ENCODE assay signal across 19 cellular contexts in the genomic region with DNA sequence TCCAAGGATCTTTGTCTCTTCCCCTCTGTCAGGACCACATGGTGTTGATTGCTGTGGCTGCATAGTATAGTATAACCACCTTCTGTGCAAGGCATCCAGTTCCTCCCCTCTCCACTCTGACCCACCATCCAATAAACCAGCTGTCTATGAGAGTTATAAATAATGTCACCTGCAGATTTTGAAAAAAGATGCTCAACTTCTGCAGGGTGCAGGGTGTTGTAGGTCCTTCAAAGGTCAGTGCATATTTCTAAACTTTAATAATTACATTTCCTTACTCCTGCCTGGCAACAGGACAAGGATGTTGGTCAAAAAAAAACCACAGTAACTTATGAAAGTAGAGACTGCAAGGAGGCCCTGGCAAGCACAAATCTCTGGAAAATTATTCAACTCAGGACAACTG.
DNase-seq lines count a peak whose midpoint lies in the region; ATAC-seq and TF ChIP-seq lines count a peak whose summit lies in the region.
"Had no signal": no experiment of that assay in that cellular context is flagged by ENCODE, and none has a peak within 500 bp of the region (broad histone marks: within the 10 kb centered on the region; RNA-seq: fewer than 3 reads in every experiment).

No MANE protein-coding gene starts in this region.

- H3K4me3 Mint-ChIP-seq in GM23338 = no peak overlapping the region
- H3K4me3 Mint-ChIP-seq: activated CD4-positive, alpha-beta T cell treated with anti-CD3 and anti-CD28 coated beads, Interleukin-2, amount 10 ng/mL, durations not matched to agents 24 days and 14 days; activated naive CD4-positive, alpha-beta T cell treated with anti-CD3 and anti-CD28 coated beads, Interleukin-2, amount 10 ng/mL, durations not matched to agents 7 days and 5 days had no signal

- no peaks in the 10 kb centered on the region for H3K79me2 ChIP-seq in GM23248 (ENCODE audit: insufficient read depth)
- no peaks in the 10 kb centered on the region for H3K79me2 ChIP-seq in fibroblast of lung (ENCODE audit: control insufficient read depth, insufficient read depth, low read length)
- H3K79me2 ChIP-seq in GM23338 (replicated peaks; ENCODE audit: insufficient read depth) = no peaks in the 10 kb centered on the region
- H3K79me2 ChIP-seq: parathyroid adenoma had no signal

- peaks cover 8% of the 10 kb centered on the region for H3K4me1 Mint-ChIP-seq in GM23338
- H3K4me1 Mint-ChIP-seq: activated CD4-positive, alpha-beta T cell treated with anti-CD3 and anti-CD28 coated beads, Interleukin-2, amount 10 ng/mL, durations not matched to agents 24 days and 14 days; activated naive CD4-positive, alpha-beta T cell treated with anti-CD3 and anti-CD28 coated beads, Interleukin-2, amount 10 ng/mL, durations not matched to agents 7 days and 5 days had no signal

- no peak for TF ChIP-seq POLR2A in sigmoid colon (IDR thresholded peaks at IDR 0.05)

- in situ Hi-C loops in GM23248 (cut with MboI) = no loop called here

- no peak for TF ChIP-seq EP300 in sigmoid colon (IDR thresholded peaks at IDR 0.05)

- no peaks in the 10 kb centered on the region for H3K9me2 ChIP-seq in GM23248 (ENCODE audit: insufficient read depth)
- H3K9me2 ChIP-seq in GM23338 (ENCODE audit: insufficient read depth) = no peaks in the 10 kb centered on the region

- H3K27me3 ChIP-seq in GM23248 (replicated peaks; ENCODE audit: insufficient read depth) = no peaks in the 10 kb centered on the region
- H3K27me3 ChIP-seq in RWPE2 (ENCODE audit: insufficient read depth, poor library complexity, severe bottlenecking) = no peaks in the 10 kb centered on the region
- H3K27me3 ChIP-seq in fibroblast of lung (ENCODE audit: control insufficient read depth, insufficient read depth, low read length) = no peaks in the 10 kb centered on the region
- H3K27me3 ChIP-seq in sigmoid colon = no peaks in the 10 kb centered on the region
- H3K27me3 ChIP-seq in psoas muscle (ENCODE audit: insufficient read depth in 3 of 3, low read length in 2 of 3) = no peaks in the 10 kb centered on the region
- no peaks in the 10 kb centered on the region for H3K27me3 ChIP-seq in GM23338 (ENCODE audit: insufficient read depth)
- H3K27me3 ChIP-seq: left lung, Peyer's patch, testis had no signal

- H3K27me3 Mint-ChIP-seq in GM23338 (ENCODE audit: insufficient read depth, low read depth, poor library complexity) = peaks cover 1% of the 10 kb centered on the region
- H3K27me3 Mint-ChIP-seq: activated CD4-positive, alpha-beta T cell treated with anti-CD3 and anti-CD28 coated beads, Interleukin-2, amount 10 ng/mL, durations not matched to agents 24 days and 14 days; activated naive CD4-positive, alpha-beta T cell treated with anti-CD3 and anti-CD28 coated beads, Interleukin-2, amount 10 ng/mL, durations not matched to agents 7 days and 5 days had no signal

- H3K27ac ChIP-seq in GM23248 = peak overlapping the region; percentile 28; the same call in 1 of the 2 replicates
- H3K27ac ChIP-seq in RWPE2 (ENCODE audit: poor library complexity, severe bottlenecking) = peak overlapping the region; percentile 100
- H3K27ac ChIP-seq in fibroblast of lung (ENCODE audit: insufficient read depth, low read length) = no peak overlapping the region
- peak overlapping the region; percentile 79 to 88 (median 82) for H3K27ac ChIP-seq in sigmoid colon
- H3K27ac ChIP-seq in psoas muscle = no peak overlapping the region
- H3K27ac ChIP-seq in GM23338 (ENCODE audit: low read depth) = no peak overlapping the region
- H3K27ac ChIP-seq: left lung, parathyroid adenoma, Peyer's patch had no signal

- H3K27ac Mint-ChIP-seq in GM23338 = no peak overlapping the region
- H3K27ac Mint-ChIP-seq: activated CD4-positive, alpha-beta T cell treated with anti-CD3 and anti-CD28 coated beads, Interleukin-2, amount 10 ng/mL, durations not matched to agents 24 days and 14 days; activated naive CD4-positive, alpha-beta T cell treated with anti-CD3 and anti-CD28 coated beads, Interleukin-2, amount 10 ng/mL, durations not matched to agents 7 days and 5 days had no signal

- TF ChIP-seq CTCF in RWPE2 (IDR thresholded peaks at IDR 0.05; ENCODE audit: poor library complexity, severe bottlenecking) = no peak
- no peak for TF ChIP-seq CTCF in fibroblast of lung (conservative IDR thresholded peaks at IDR 0.05 in 1 of 2, IDR thresholded peaks at IDR 0.05 in 1 of 2; ENCODE audit: low read depth in 1 of 2, low read length in 2 of 2)
- TF ChIP-seq CTCF in sigmoid colon (IDR thresholded peaks at IDR 0.05) = no peak
- no peak for TF ChIP-seq CTCF in psoas muscle (IDR thresholded peaks at IDR 0.05)
- no peak for TF ChIP-seq CTCF in GM23338 (conservative IDR thresholded peaks at IDR 0.05; ENCODE audit: low read depth in 2 of 2)

- H3K4me3 ChIP-seq in GM23248 (no peak overlapping the region), RWPE2 (ENCODE audit: severe bottlenecking) (no peak overlapping the region), fibroblast of lung (replicated peaks in 1 of 4; ENCODE audit: control extremely low read depth in 1 of 4, insufficient read depth in 1 of 4, low read depth in 3 of 4, low read length in 4 of 4) (no peak overlapping the region), sigmoid colon (no peak overlapping the region), psoas muscle (no peak overlapping the region), GM23338 (no peak overlapping the region)
- H3K4me3 ChIP-seq: left lung, Peyer's patch, testis had no signal

- H2AFZ ChIP-seq in GM23248 (no peak overlapping the region), fibroblast of lung (ENCODE audit: low read length) (no peak overlapping the region), GM23338 (no peak overlapping the region)
- H2AFZ ChIP-seq: parathyroid adenoma had no signal

- H3K9me3 ChIP-seq in GM23248 (ENCODE audit: low read depth) = no peaks in the 10 kb centered on the region
- no peaks in the 10 kb centered on the region for H3K9me3 ChIP-seq in RWPE2 (ENCODE audit: severe bottlenecking)
- no peaks in the 10 kb centered on the region for H3K9me3 ChIP-seq in fibroblast of lung (ENCODE audit: control insufficient read depth, insufficient read depth, low read depth, low read length)
- no peaks in the 10 kb centered on the region for H3K9me3 ChIP-seq in sigmoid colon
- no peaks in the 10 kb centered on the region for H3K9me3 ChIP-seq in psoas muscle
- H3K9me3 ChIP-seq: left lung, Peyer's patch, testis had no signal

- no peak overlapping the region for H3K9ac ChIP-seq in GM23248
- no peak overlapping the region for H3K9ac ChIP-seq in fibroblast of lung (ENCODE audit: insufficient read depth, low read length)
- H3K9ac ChIP-seq: parathyroid adenoma had no signal

- H4K20me1 ChIP-seq in GM23248 (ENCODE audit: insufficient read depth) (no peaks in the 10 kb centered on the region), fibroblast of lung (ENCODE audit: control insufficient read depth, extremely low read depth, insufficient read depth, low read length) (no peaks in the 10 kb centered on the region), GM23338 (replicated peaks; ENCODE audit: insufficient read depth) (no peaks in the 10 kb centered on the region)

- intact Hi-C loops in sigmoid colon (cut with DNase I) (loop anchor here (2.0 to 10.0 kb wide), 3 partner anchors 61 to 267 kb away; no protein-coding TSS in a partner anchor), psoas muscle (cut with DNase I) (no loop called here)

- H3K4me1 ChIP-seq in GM23248 (ENCODE audit: insufficient read depth) = peaks cover 56% of the 10 kb centered on the region
- H3K4me1 ChIP-seq in RWPE2 (ENCODE audit: insufficient read depth, poor library complexity, severe bottlenecking) = peaks cover 44% of the 10 kb centered on the region
- H3K4me1 ChIP-seq in fibroblast of lung (ENCODE audit: control insufficient read depth, extremely low read depth, insufficient read depth, low read length) = peaks cover 28% of the 10 kb centered on the region
- peaks cover 0 to 53% (median 51%) of the 10 kb centered on the region in 4 donors for H3K4me1 ChIP-seq in sigmoid colon
- peaks cover 4% of the 10 kb centered on the region for H3K4me1 ChIP-seq in psoas muscle
- H3K4me1 ChIP-seq in GM23338 (ENCODE audit: insufficient read depth) = no peaks in the 10 kb centered on the region
- H3K4me1 ChIP-seq: parathyroid adenoma had no signal

- DNase-seq in GM23248 (peak; percentile 53), RWPE2 (ENCODE audit: low spot score) (no peak), fibroblast of lung (ENCODE audit: low read depth in 2 of 2) (peak; percentile 44 to 88), sigmoid colon (no peak), psoas muscle (no peak), GM23338 (ENCODE audit: low spot score) (no peak)
- DNase-seq in stimulated activated CD4-positive, alpha-beta T cell treated with anti-CD3 and anti-CD28 coated beads, Interleukin-4, amount 100 ng/mL, for 4 hours = no peak
- no peak for DNase-seq in effector CD8-positive, alpha-beta T cell (lab: John Stamatoyannopoulos, UW)
- DNase-seq: activated CD4-positive, alpha-beta T cell treated with anti-CD3 and anti-CD28 coated beads, Interleukin-2, amount 10 ng/mL, durations not matched to agents 24 days and 14 days; activated naive CD4-positive, alpha-beta T cell treated with anti-CD3 and anti-CD28 coated beads, Interleukin-2, amount 10 ng/mL, durations not matched to agents 7 days and 5 days; activated T-cell treated with anti-CD3 and anti-CD28 coated beads for 4 hours; effector memory CD4-positive, alpha-beta T cell; GDM1; left lung; NCI-H526 treated with DMSO at 0.1 percent for 48 hours; Peyer's patch; small intestine; testis had no signal

- H3K9me3 Mint-ChIP-seq in GM23338 = peaks cover 2% of the 10 kb centered on the region; the same call in 2 of the 3 replicates
- H3K9me3 Mint-ChIP-seq: activated CD4-positive, alpha-beta T cell treated with anti-CD3 and anti-CD28 coated beads, Interleukin-2, amount 10 ng/mL, durations not matched to agents 24 days and 14 days; activated naive CD4-positive, alpha-beta T cell treated with anti-CD3 and anti-CD28 coated beads, Interleukin-2, amount 10 ng/mL, durations not matched to agents 7 days and 5 days had no signal

- ATAC-seq in RWPE2 (ENCODE audit: low read depth) (no peak), psoas muscle (no peak), GM23338 (no peak)
- ATAC-seq: left lung had no signal

- H3K36me3 ChIP-seq in GM23248 (ENCODE audit: low read depth) (no peaks in the 10 kb centered on the region), RWPE2 (ENCODE audit: low read depth) (no peaks in the 10 kb centered on the region), fibroblast of lung (ENCODE audit: control insufficient read depth, insufficient read depth, low read length) (no peaks in the 10 kb centered on the region), sigmoid colon (no peaks in the 10 kb centered on the region), psoas muscle (ENCODE audit: insufficient read depth in 1 of 2, low read depth in 1 of 2) (no peaks in the 10 kb centered on the region), GM23338 (ENCODE audit: insufficient read depth) (no peaks in the 10 kb centered on the region)
- H3K36me3 ChIP-seq: left lung, Peyer's patch had no signal

- H3F3A ChIP-seq in GM23248 (ENCODE audit: insufficient read depth) = peaks cover 47% of the 10 kb centered on the region
- no peaks in the 10 kb centered on the region for H3F3A ChIP-seq in GM23338 (replicated peaks; ENCODE audit: low read depth)

- no peaks in the 10 kb centered on the region; the same call in 2 of the 3 replicates for H3K36me3 Mint-ChIP-seq in GM23338 (ENCODE audit: low read depth)
- H3K36me3 Mint-ChIP-seq: activated naive CD4-positive, alpha-beta T cell treated with anti-CD3 and anti-CD28 coated beads, Interleukin-2, amount 10 ng/mL, durations not matched to agents 7 days and 5 days had no signal

- H3K4me2 ChIP-seq in GM23248 (ENCODE audit: unreplicated experiment) (peak overlapping the region; percentile 9), fibroblast of lung (ENCODE audit: extremely low read depth, insufficient read depth, low read length) (no peak overlapping the region), GM23338 (no peak overlapping the region)

Comparison
In these comparisons a context has a peak if more than half of its experiments do, and no peak if none do; other contexts are left out.
1. DNase-seq: peak in GM23248 (single experiment) and fibroblast of lung (2 of 2); none in RWPE2 (single experiment), sigmoid colon (single experiment), stimulated activated CD4-positive, alpha-beta T cell treated with anti-CD3 and anti-CD28 coated beads, Interleukin-4, amount 100 ng/mL, for 4 hours (0 of 2), effector CD8-positive, alpha-beta T cell (single experiment), psoas muscle (0 of 2) and GM23338 (single experiment).
2. H3K27ac ChIP-seq: peak in GM23248 (single experiment), RWPE2 (single experiment) and sigmoid colon (4 of 4); none in fibroblast of lung (single experiment), psoas muscle (single experiment) and GM23338 (single experiment).